Comparison of ENCODE assay signal across 16 cellular contexts in genomic region chr19:8332976-8333770, GRCh38. TPM values are rescaled to one million over a fixed set of nuclear protein-coding genes. Genes with fewer than 3 reads are reported as not detected.
DNase-seq lines count a peak whose midpoint lies in the region; ATAC-seq, FAIRE-seq and TF ChIP-seq lines count a peak whose summit lies in the region.
"Had no signal": no experiment of that assay in that cellular context is flagged by ENCODE, and none has a peak within 500 bp of the region (broad histone marks: within the 10 kb centered on the region; RNA-seq: fewer than 3 reads in every experiment).

No MANE protein-coding gene starts in this region.

- H3K4me2 ChIP-seq in K562 (ENCODE audit: insufficient read depth, low read length) = no peak overlapping the region

- no peak for TF ChIP-seq EP300 in K562 (IDR thresholded peaks at IDR 0.05; ENCODE audit: low read length)

- ATAC-seq in K562 (no peak), HG02623 (IDR thresholded peaks at IDR 0.05; ENCODE audit: unreplicated experiment) (no peak)
- ATAC-seq in activated CD8-positive, alpha-beta memory T cell treated with anti-CD3 and anti-CD28 coated beads, Interleukin-2, amount 10 ng/mL, durations not matched to agents 7 days and 5 days = no peak

- CTCF ChIA-PET in K562 (lab: Yijun Ruan, JAX; ENCODE audit: low intra/inter-chr PET ratio) = no interaction called here
- CTCF ChIA-PET in activated CD8-positive, alpha-beta memory T cell treated with anti-CD3 and anti-CD28 coated beads, Interleukin-2, amount 10 ng/mL, durations not matched to agents 7 days and 5 days (lab: Charles Lee) = interaction anchor here (1.2 to 3.9 kb wide), 4 partner anchors 10 to 80 kb away, joined by 3 to 29 read pairs (median 4); partner anchors contain the start of gene MARCHF2

- no peak overlapping the region for H2AFZ ChIP-seq in K562 (ENCODE audit: low read depth, low read length)

- H3K4me1 Mint-ChIP-seq in activated CD8-positive, alpha-beta memory T cell treated with anti-CD3 and anti-CD28 coated beads, Interleukin-2, amount 10 ng/mL, durations not matched to agents 7 days and 5 days = peaks cover 10% of the 10 kb centered on the region

- H3K27me3 Mint-ChIP-seq in activated CD8-positive, alpha-beta memory T cell treated with anti-CD3 and anti-CD28 coated beads, Interleukin-2, amount 10 ng/mL, durations not matched to agents 7 days and 5 days = peaks cover 36% of the 10 kb centered on the region

- H3K4me3 ChIP-seq in K562 = no peak overlapping the region
- peak overlapping the region; percentile 29 for H3K4me3 ChIP-seq in mesodermal cell (ENCODE audit: extremely low read depth, insufficient read depth, low read length, poor library complexity, severe bottlenecking)
- H3K4me3 ChIP-seq: BLaER1 treated with 17β-estradiol and CSF1 and Interleukin-3, amounts not matched to agents 10 nM and 100 nM had no signal

- 31% methylated on average over 33 of the region's 53 CpGs for WGBS in K562 (ENCODE audit: insufficient coverage, low coverage, missing lambda C conversion rate)
- 22 to 28% methylated on average over 42 to 52 of the region's 53 CpGs for WGBS in mesodermal cell (ENCODE audit: insufficient coverage in 2 of 2), 2 experiments

- no peak overlapping the region for H3K27ac Mint-ChIP-seq in activated CD8-positive, alpha-beta memory T cell treated with anti-CD3 and anti-CD28 coated beads, Interleukin-2, amount 10 ng/mL, durations not matched to agents 7 days and 5 days
- H3K27ac Mint-ChIP-seq: naive thymus-derived CD8-positive, alpha-beta T cell had no signal

- H4K20me1 ChIP-seq in K562 (replicated peaks; ENCODE audit: control insufficient read depth, insufficient read depth, low read length) = no peaks in the 10 kb centered on the region

- DNase-seq in GM10266 (ENCODE audit: extremely low spot score) = peak; percentile 23
- peak in 1 of 4 experiments; percentile 22 for DNase-seq in K562 (ENCODE audit: extremely low read depth in 1 of 4, low spot score in 3 of 4)
- DNase-seq in stimulated activated naive CD4-positive, alpha-beta T cell treated with Interleukin-2 at 50 U/mL for 16 hours (lab: John Stamatoyannopoulos, UW) = no peak
- no peak for DNase-seq in activated CD8-positive, alpha-beta memory T cell treated with anti-CD3 and anti-CD28 coated beads, Interleukin-2, amount 10 ng/mL, durations not matched to agents 7 days and 5 days
- DNase-seq: activated CD4-positive, CD25-positive, alpha-beta regulatory T cell; activated T-cell treated with anti-CD3 and anti-CD28 coated beads, Interleukin-2, amount 50 U/mL, for 1 hour; cortex of kidney; GF-D8; Kasumi-1; kidney; NCI-H2081; stimulated activated CD8-positive, alpha-beta memory T cell treated with anti-CD3 and anti-CD28 coated beads, Interleukin-4, amount 100 ng/mL, for 48 hours had no signal

- TF ChIP-seq CTCF in GM10266 (IDR thresholded peaks at IDR 0.05; ENCODE audit: control insufficient read depth, insufficient read depth, low read depth, missing control alignments) (no peak), K562 (IDR thresholded peaks at IDR 0.05 in 2 of 3, conservative IDR thresholded peaks at IDR 0.05 in 1 of 3; ENCODE audit: insufficient read depth in 2 of 3, low read depth in 1 of 3, low read length in 3 of 3) (no peak)

- no peak overlapping the region; a peak in 1 of 4 replicates for H3K9ac ChIP-seq in K562 (ENCODE audit: insufficient read depth in 1 of 2, low read depth in 2 of 2, low read length in 2 of 2)
- H3K9ac ChIP-seq: BLaER1 treated with 17β-estradiol and CSF1 and Interleukin-3, amounts not matched to agents 10 nM and 100 nM had no signal

- TF ChIP-seq RAD21 in K562 (CRISPR knock-in tag; conservative IDR thresholded peaks at IDR 0.05 in 1 of 2, IDR thresholded peaks at IDR 0.05 in 1 of 2) = no peak

- BruUV-seq in K562 (replicated peaks; lab: Mats Ljungman, UMichigan) = no TSS peak

- H3K27ac ChIP-seq in K562 (ENCODE audit: extremely low read depth, low read depth, low read length) (no peak overlapping the region), mesodermal cell (ENCODE audit: low read depth, low read length, severe bottlenecking) (no peak overlapping the region)
- H3K27ac ChIP-seq: BLaER1 treated with 17β-estradiol and CSF1 and Interleukin-3, amounts not matched to agents 10 nM and 100 nM had no signal

- H3K4me1 ChIP-seq in K562 (replicated peaks in 1 of 2; ENCODE audit: control insufficient read depth in 2 of 2, insufficient read depth in 2 of 2, low read length in 2 of 2) (peaks cover 0 to 34% of the 10 kb centered on the region in 2 experiments; a peak in 3 of 5 replicates), mesodermal cell (ENCODE audit: control insufficient read depth, insufficient read depth, low read length, poor library complexity, severe bottlenecking) (peaks cover 5% of the 10 kb centered on the region)

- H3K79me2 ChIP-seq in K562 (ENCODE audit: control insufficient read depth, insufficient read depth, low read length) = no peaks in the 10 kb centered on the region

- H3K36me3 ChIP-seq in K562 (ENCODE audit: control insufficient read depth, insufficient read depth, low read length) = no peaks in the 10 kb centered on the region
- H3K36me3 ChIP-seq in mesodermal cell (ENCODE audit: control insufficient read depth, insufficient read depth, low read length) = no peaks in the 10 kb centered on the region
- H3K36me3 ChIP-seq: BLaER1 treated with 17β-estradiol and CSF1 and Interleukin-3, amounts not matched to agents 10 nM and 100 nM had no signal

- peaks cover 13 to 33% of the 10 kb centered on the region in 2 experiments; a peak in 4 of 5 replicates for H3K27me3 ChIP-seq in K562 (ENCODE audit: control insufficient read depth in 2 of 2, insufficient read depth in 2 of 2, low read length in 2 of 2)

- in situ Hi-C loops in K562 (cut with MboI) = no loop called here

- no peaks in the 10 kb centered on the region for H3K9me3 Mint-ChIP-seq in activated CD8-positive, alpha-beta memory T cell treated with anti-CD3 and anti-CD28 coated beads, Interleukin-2, amount 10 ng/mL, durations not matched to agents 7 days and 5 days (ENCODE audit: low read depth)
- H3K9me3 Mint-ChIP-seq: naive thymus-derived CD8-positive, alpha-beta T cell had no signal

- H3K36me3 Mint-ChIP-seq in activated CD8-positive, alpha-beta memory T cell treated with anti-CD3 and anti-CD28 coated beads, Interleukin-2, amount 10 ng/mL, durations not matched to agents 7 days and 5 days = no peaks in the 10 kb centered on the region

- no peaks in the 10 kb centered on the region for H3K9me1 ChIP-seq in K562 (ENCODE audit: control insufficient read depth, insufficient read depth, low read length)

- no peak for TF ChIP-seq POLR2A in K562 (conservative IDR thresholded peaks at IDR 0.05)

- no peaks in the 10 kb centered on the region for H3K9me3 ChIP-seq in K562 (replicated peaks; ENCODE audit: control insufficient read depth, insufficient read depth, low read depth, low read length)
- H3K9me3 ChIP-seq in mesodermal cell (ENCODE audit: control insufficient read depth, low read length) = no peaks in the 10 kb centered on the region
- H3K9me3 ChIP-seq: BLaER1 treated with 17β-estradiol and CSF1 and Interleukin-3, amounts not matched to agents 10 nM and 100 nM had no signal

- intact Hi-C loops in K562 (cut with micrococcal nuclease) = no loop called here

- no peak overlapping the region for H3K4me3 Mint-ChIP-seq in activated CD8-positive, alpha-beta memory T cell treated with anti-CD3 and anti-CD28 coated beads, Interleukin-2, amount 10 ng/mL, durations not matched to agents 7 days and 5 days

- no peak for FAIRE-seq in K562 (lab: Jason Lieb, UNC)
- FAIRE-seq: kidney had no signal

- POLR2A ChIA-PET in K562 (lab: Yijun Ruan, JAX) = interaction anchor here (0.6 to 3.8 kb wide), 4 partner anchors 10 to 53 kb away, joined by 3 to 34 read pairs (median 8); no protein-coding TSS in a partner anchor

RNA-seq across cellular contexts. Expression of gene KANK3, which starts 9.9 kb away (rescaled TPM):
- total RNA-seq in K562 (2011; cell fraction: chromatin; rRNA removed; ENCODE audit: low replicate concordance) = 0.44 and 1.0 TPM in 2 replicates
- 0.53 and 0.83 TPM in 2 replicates for total RNA-seq in K562 (2011; cell fraction: nucleolus; rRNA removed)
- total RNA-seq in K562 (2011; cell fraction: nucleoplasm; rRNA removed) = 0.76 and 0.95 TPM in 2 replicates
- total RNA-seq in K562 (2014; rRNA removed) = not detected in 2 replicates
- not detected in 2 replicates for total RNA-seq in K562 (2014; rRNA removed; fragmentation: Illumina TruSeq; extraction: Trizol)
- total RNA-seq in K562 (2015; rRNA removed; fragmentation: Illumina TruSeq; extraction: Trizol) = not detected in 2 replicates
- total RNA-seq in K562 (2021) = 0.22 and 0.40 TPM in 2 replicates
- 0.08 TPM in 2 replicates for polyA plus RNA-seq in K562 (2011; rRNA removed)
- 0.10 and 0.27 TPM in 2 replicates for polyA plus RNA-seq in K562 (2011; cell fraction: cytosol; rRNA removed)
- 0.41 and 0.82 TPM in 2 replicates for polyA plus RNA-seq in K562 (2011; cell fraction: nucleus; rRNA removed)
- 0.14 and 0.18 TPM in 2 replicates for polyA plus RNA-seq in K562 (2012)
- polyA plus RNA-seq in K562 (2014; fragmentation: Illumina TruSeq; extraction: Trizol) = 0.06 TPM in 1 of 2 replicates, not detected in the other
- polyA plus RNA-seq in K562 (2014; fragmentation: Nextera tagmentation; extraction: Ambion mirVana) = under 1 TPM in 1 of 2 experiments, not detected in 1; 0.03 TPM
- not detected in 2 replicates for polyA plus RNA-seq in K562 (2014; rRNA removed)
- not detected in 2 replicates for polyA minus RNA-seq in K562 (2011; rRNA and poly(A)+ RNA removed)
- not detected in 2 replicates for polyA minus RNA-seq in K562 (2011; cell fraction: cytosol; rRNA and poly(A)+ RNA removed)
- polyA minus RNA-seq in K562 (2011; cell fraction: nucleus; rRNA and poly(A)+ RNA removed) = 0.11 and 0.54 TPM in 2 replicates
- polyA plus RNA-seq in mesodermal cell (2013, experiment 1 of 2) = 7.2 TPM
- 4.9 TPM for polyA plus RNA-seq in mesodermal cell (2013, experiment 2 of 2)
- total RNA-seq in activated CD8-positive, alpha-beta memory T cell treated with anti-CD3 and anti-CD28 coated beads, Interleukin-2, amount 10 ng/mL, durations not matched to agents 7 days and 5 days = 1 to 10 TPM; 3.2 to 3.7 TPM

RNA-seq across cellular contexts. Expression of gene RPS28, which starts 11.9 kb away (rescaled TPM):
- 88.1 and 153 TPM in 2 replicates for total RNA-seq in K562 (2011; cell fraction: chromatin; rRNA removed; ENCODE audit: low replicate concordance)
- 167 TPM in 2 replicates for total RNA-seq in K562 (2011; cell fraction: nucleolus; rRNA removed)
- 206 and 397 TPM in 2 replicates for total RNA-seq in K562 (2011; cell fraction: nucleoplasm; rRNA removed)
- 1,864 and 2,438 TPM in 2 replicates for total RNA-seq in K562 (2014; rRNA removed)
- 130 and 165 TPM in 2 replicates for total RNA-seq in K562 (2014; rRNA removed; fragmentation: Illumina TruSeq; extraction: Trizol)
- total RNA-seq in K562 (2015; rRNA removed; fragmentation: Illumina TruSeq; extraction: Trizol) = 471 and 527 TPM in 2 replicates
- 2,747 and 3,081 TPM in 2 replicates for total RNA-seq in K562 (2021)
- 662 and 1,013 TPM in 2 replicates for polyA plus RNA-seq in K562 (2011; rRNA removed)
- polyA plus RNA-seq in K562 (2011; cell fraction: cytosol; rRNA removed) = 1,028 and 1,084 TPM in 2 replicates
- polyA plus RNA-seq in K562 (2011; cell fraction: nucleus; rRNA removed) = 641 and 754 TPM in 2 replicates
- polyA plus RNA-seq in K562 (2012) = 3,105 and 3,833 TPM in 2 replicates
- polyA plus RNA-seq in K562 (2014; fragmentation: Illumina TruSeq; extraction: Trizol) = 866 and 1,057 TPM in 2 replicates
- polyA plus RNA-seq in K562 (2014; fragmentation: Nextera tagmentation; extraction: Ambion mirVana) = 1,000 to 10,000 TPM; 2,724 to 2,827 TPM
- polyA plus RNA-seq in K562 (2014; rRNA removed) = 1,303 and 1,847 TPM in 2 replicates
- 177 and 211 TPM in 2 replicates for polyA minus RNA-seq in K562 (2011; rRNA and poly(A)+ RNA removed)
- polyA minus RNA-seq in K562 (2011; cell fraction: cytosol; rRNA and poly(A)+ RNA removed) = 416 and 590 TPM in 2 replicates
- polyA minus RNA-seq in K562 (2011; cell fraction: nucleus; rRNA and poly(A)+ RNA removed) = 61.5 and 90.0 TPM in 2 replicates
- 1,106 TPM for polyA plus RNA-seq in mesodermal cell (2013, experiment 1 of 2)
- 958 TPM for polyA plus RNA-seq in mesodermal cell (2013, experiment 2 of 2)
- 1,000 to 10,000 TPM; 1,292 to 1,333 TPM for total RNA-seq in activated CD8-positive, alpha-beta memory T cell treated with anti-CD3 and anti-CD28 coated beads, Interleukin-2, amount 10 ng/mL, durations not matched to agents 7 days and 5 days

RNA-seq across cellular contexts. Expression of gene NDUFA7, which starts 12.0 kb away (rescaled TPM):
- total RNA-seq in K562 (2011; cell fraction: chromatin; rRNA removed; ENCODE audit: low replicate concordance) = 14.3 and 43.7 TPM in 2 replicates
- 43.4 and 46.7 TPM in 2 replicates for total RNA-seq in K562 (2011; cell fraction: nucleolus; rRNA removed)
- total RNA-seq in K562 (2011; cell fraction: nucleoplasm; rRNA removed) = 37.7 and 37.8 TPM in 2 replicates
- 114 and 148 TPM in 2 replicates for total RNA-seq in K562 (2014; rRNA removed)
- total RNA-seq in K562 (2014; rRNA removed; fragmentation: Illumina TruSeq; extraction: Trizol) = 49.8 and 70.8 TPM in 2 replicates
- total RNA-seq in K562 (2015; rRNA removed; fragmentation: Illumina TruSeq; extraction: Trizol) = 134 and 142 TPM in 2 replicates
- 101 and 105 TPM in 2 replicates for total RNA-seq in K562 (2021)
- 79.6 and 135 TPM in 2 replicates for polyA plus RNA-seq in K562 (2011; rRNA removed)
- polyA plus RNA-seq in K562 (2011; cell fraction: cytosol; rRNA removed) = 201 and 321 TPM in 2 replicates
- 93.7 and 110 TPM in 2 replicates for polyA plus RNA-seq in K562 (2011; cell fraction: nucleus; rRNA removed)
- polyA plus RNA-seq in K562 (2012) = 150 and 163 TPM in 2 replicates
- 212 and 228 TPM in 2 replicates for polyA plus RNA-seq in K562 (2014; fragmentation: Illumina TruSeq; extraction: Trizol)
- 100 to 1,000 TPM; 312 to 348 TPM for polyA plus RNA-seq in K562 (2014; fragmentation: Nextera tagmentation; extraction: Ambion mirVana)
- polyA plus RNA-seq in K562 (2014; rRNA removed) = 152 and 187 TPM in 2 replicates
- polyA minus RNA-seq in K562 (2011; rRNA and poly(A)+ RNA removed) = 23.9 and 35.3 TPM in 2 replicates
- 67.7 and 108 TPM in 2 replicates for polyA minus RNA-seq in K562 (2011; cell fraction: cytosol; rRNA and poly(A)+ RNA removed)
- 13.7 and 28.9 TPM in 2 replicates for polyA minus RNA-seq in K562 (2011; cell fraction: nucleus; rRNA and poly(A)+ RNA removed)
- 156 TPM for polyA plus RNA-seq in mesodermal cell (2013, experiment 1 of 2)
- 139 TPM for polyA plus RNA-seq in mesodermal cell (2013, experiment 2 of 2)
- total RNA-seq in activated CD8-positive, alpha-beta memory T cell treated with anti-CD3 and anti-CD28 coated beads, Interleukin-2, amount 10 ng/mL, durations not matched to agents 7 days and 5 days = 10 to 100 TPM; 47.4 to 66.7 TPM

RNA-seq across cellular contexts. Expression of gene CD320, which starts 25.0 kb away (rescaled TPM):
- 13.8 and 50.6 TPM in 2 replicates for total RNA-seq in K562 (2011; cell fraction: chromatin; rRNA removed; ENCODE audit: low replicate concordance)
- 113 and 115 TPM in 2 replicates for total RNA-seq in K562 (2011; cell fraction: nucleolus; rRNA removed)
- total RNA-seq in K562 (2011; cell fraction: nucleoplasm; rRNA removed) = 51.0 and 58.3 TPM in 2 replicates
- 71.4 and 100 TPM in 2 replicates for total RNA-seq in K562 (2014; rRNA removed)
- 7.9 and 13.3 TPM in 2 replicates for total RNA-seq in K562 (2014; rRNA removed; fragmentation: Illumina TruSeq; extraction: Trizol)
- 42.3 and 45.6 TPM in 2 replicates for total RNA-seq in K562 (2015; rRNA removed; fragmentation: Illumina TruSeq; extraction: Trizol)
- 94.5 and 97.0 TPM in 2 replicates for total RNA-seq in K562 (2021)
- polyA plus RNA-seq in K562 (2011; rRNA removed) = 34.4 and 42.4 TPM in 2 replicates
- polyA plus RNA-seq in K562 (2011; cell fraction: cytosol; rRNA removed) = 79.7 and 224 TPM in 2 replicates
- 32.2 and 55.2 TPM in 2 replicates for polyA plus RNA-seq in K562 (2011; cell fraction: nucleus; rRNA removed)
- 63.8 and 67.0 TPM in 2 replicates for polyA plus RNA-seq in K562 (2012)
- polyA plus RNA-seq in K562 (2014; fragmentation: Illumina TruSeq; extraction: Trizol) = 29.4 and 47.0 TPM in 2 replicates
- polyA plus RNA-seq in K562 (2014; fragmentation: Nextera tagmentation; extraction: Ambion mirVana) = 1 to 10 TPM in 1 of 2 experiments, under 1 TPM in 1; 0.45 to 2.5 TPM
- 75.0 and 81.0 TPM in 2 replicates for polyA plus RNA-seq in K562 (2014; rRNA removed)
- 4.9 and 8.8 TPM in 2 replicates for polyA minus RNA-seq in K562 (2011; rRNA and poly(A)+ RNA removed)
- 23.0 and 32.5 TPM in 2 replicates for polyA minus RNA-seq in K562 (2011; cell fraction: cytosol; rRNA and poly(A)+ RNA removed)
- polyA minus RNA-seq in K562 (2011; cell fraction: nucleus; rRNA and poly(A)+ RNA removed) = 8.1 and 8.7 TPM in 2 replicates
- 66.5 TPM for polyA plus RNA-seq in mesodermal cell (2013, experiment 1 of 2)
- 55.8 TPM for polyA plus RNA-seq in mesodermal cell (2013, experiment 2 of 2)
- 10 to 100 TPM; 42.0 to 49.8 TPM for total RNA-seq in activated CD8-positive, alpha-beta memory T cell treated with anti-CD3 and anti-CD28 coated beads, Interleukin-2, amount 10 ng/mL, durations not matched to agents 7 days and 5 days

RNA-seq across cellular contexts. Expression of gene ANGPTL4, which starts 30.8 kb away (rescaled TPM):
- 0.35 and 2.5 TPM in 2 replicates for total RNA-seq in K562 (2011; cell fraction: chromatin; rRNA removed; ENCODE audit: low replicate concordance)
- total RNA-seq in K562 (2011; cell fraction: nucleolus; rRNA removed) = 1.8 and 4.8 TPM in 2 replicates
- total RNA-seq in K562 (2011; cell fraction: nucleoplasm; rRNA removed) = 1.4 and 1.8 TPM in 2 replicates
- 0.05 and 0.33 TPM in 2 replicates for total RNA-seq in K562 (2014; rRNA removed)
- not detected in 2 replicates for total RNA-seq in K562 (2014; rRNA removed; fragmentation: Illumina TruSeq; extraction: Trizol)
- total RNA-seq in K562 (2015; rRNA removed; fragmentation: Illumina TruSeq; extraction: Trizol) = 0.08 and 0.22 TPM in 2 replicates
- 0.20 and 0.24 TPM in 2 replicates for total RNA-seq in K562 (2021)
- polyA plus RNA-seq in K562 (2011; rRNA removed) = 0.64 and 0.77 TPM in 2 replicates
- polyA plus RNA-seq in K562 (2011; cell fraction: cytosol; rRNA removed) = 0.46 and 3.3 TPM in 2 replicates
- polyA plus RNA-seq in K562 (2011; cell fraction: nucleus; rRNA removed) = 0.94 and 4.1 TPM in 2 replicates
- 0.61 and 0.65 TPM in 2 replicates for polyA plus RNA-seq in K562 (2012)
- 0.32 TPM in 1 of 2 replicates, not detected in the other for polyA plus RNA-seq in K562 (2014; fragmentation: Illumina TruSeq; extraction: Trizol)
- not detected for polyA plus RNA-seq in K562 (2014; fragmentation: Nextera tagmentation; extraction: Ambion mirVana)
- 0.15 and 0.85 TPM in 2 replicates for polyA plus RNA-seq in K562 (2014; rRNA removed)
- polyA minus RNA-seq in K562 (2011; rRNA and poly(A)+ RNA removed) = 0.46 TPM in 1 of 2 replicates, not detected in the other
- polyA minus RNA-seq in K562 (2011; cell fraction: cytosol; rRNA and poly(A)+ RNA removed) = 2.3 TPM in 1 of 2 replicates, not detected in the other
- 0.78 and 1.8 TPM in 2 replicates for polyA minus RNA-seq in K562 (2011; cell fraction: nucleus; rRNA and poly(A)+ RNA removed)
- 10.0 TPM for polyA plus RNA-seq in mesodermal cell (2013, experiment 1 of 2)
- polyA plus RNA-seq in mesodermal cell (2013, experiment 2 of 2) = 7.6 TPM
- total RNA-seq in activated CD8-positive, alpha-beta memory T cell treated with anti-CD3 and anti-CD28 coated beads, Interleukin-2, amount 10 ng/mL, durations not matched to agents 7 days and 5 days = under 1 TPM; 0.50 to 0.82 TPM
- total RNA-seq: naive thymus-derived CD8-positive, alpha-beta T cell had no signal
